In the genomic region with DNA sequence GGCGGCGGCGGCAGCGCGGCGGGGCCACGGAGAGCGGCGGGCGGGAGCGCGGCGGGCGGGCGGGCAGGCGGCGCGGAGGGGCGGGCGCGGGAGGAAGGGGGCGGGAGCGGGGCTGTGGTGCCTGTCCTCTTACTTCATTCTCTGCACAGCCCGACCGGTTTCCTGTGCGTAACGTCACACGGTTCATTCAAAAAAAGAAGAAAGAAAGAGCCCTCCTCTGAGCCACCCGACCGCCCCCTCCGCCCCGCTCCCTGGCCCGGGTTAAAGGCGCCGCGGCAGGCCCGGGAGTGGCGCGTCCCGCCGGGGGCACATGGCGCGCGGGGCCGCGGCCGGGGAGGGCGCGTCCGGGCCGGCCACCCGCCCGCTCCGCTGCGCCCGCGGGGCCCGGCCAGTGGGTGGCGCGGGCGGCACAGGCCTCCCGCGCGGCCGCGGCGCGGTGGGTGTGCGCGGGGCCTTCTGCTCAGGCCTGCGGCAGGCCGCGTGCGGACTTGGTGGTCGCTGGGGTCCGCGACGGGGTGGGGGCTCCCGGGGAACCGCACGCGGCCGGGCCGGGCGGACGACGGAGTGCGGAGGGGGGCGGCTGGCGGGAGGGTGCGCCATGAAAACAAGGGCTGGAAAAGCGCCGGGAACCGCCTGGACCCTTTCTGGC, we compare ENCODE assay signal across 8 cellular contexts. TPM values are rescaled to one million over a fixed set of nuclear protein-coding genes. Genes with fewer than 3 reads are reported as not detected.
DNase-seq lines count a peak whose midpoint lies in the region; ATAC-seq and TF ChIP-seq lines count a peak whose summit lies in the region.

No MANE protein-coding gene starts in this region.

- H3K27me3 ChIP-seq in GM23338 (ENCODE audit: insufficient read depth) (peaks cover 46% of the 10 kb centered on the region), SJCRH30 (no peaks in the 10 kb centered on the region), gastroesophageal sphincter (no peaks in the 10 kb centered on the region)

- H2AFZ ChIP-seq in GM23338, result peak overlapping the region; percentile 90; the same call in 1 of the 2 replicates

- no peaks in the 10 kb centered on the region for H4K20me1 ChIP-seq in GM23338 (replicated peaks; ENCODE audit: insufficient read depth)

- no CpG with 5 or more reads among the region's 94 CpGs for WGBS in gastroesophageal sphincter (ENCODE audit: low coverage in 1 of 2), 2 donors

- peak; percentile 12; the same call in 2 of the 3 replicates for ATAC-seq in GM23338
- peak; percentile 90 for ATAC-seq in gastroesophageal sphincter

- peak overlapping the region; percentile 92 for H3K4me2 ChIP-seq in GM23338

- peak; percentile 79 for DNase-seq in EL
- peak; percentile 87 for DNase-seq in GM23338 (ENCODE audit: low spot score)
- peak; percentile 78 for DNase-seq in LHCN-M2 (ENCODE audit: low read depth)
- peak; percentile 62 to 70 for DNase-seq in SJCRH30
- peak; percentile 64 to 79 (median 75) for DNase-seq in activated naive CD4-positive, alpha-beta T cell (lab: John Stamatoyannopoulos, UW)
- DNase-seq in occipital lobe (lab: John Stamatoyannopoulos, UW), result peak; percentile 73

- no peaks in the 10 kb centered on the region; the same call in 2 of the 3 replicates for H3K9me3 Mint-ChIP-seq in GM23338

- H3K9me3 ChIP-seq in SJCRH30 (replicated peaks) (no peaks in the 10 kb centered on the region), gastroesophageal sphincter (no peaks in the 10 kb centered on the region)

- no peak for TF ChIP-seq POLR2A in gastroesophageal sphincter (IDR thresholded peaks at IDR 0.05)

- H3K27me3 Mint-ChIP-seq in GM23338 (ENCODE audit: insufficient read depth, low read depth, poor library complexity), result peaks cover 31% of the 10 kb centered on the region

- no peak for TF ChIP-seq EP300 in gastroesophageal sphincter (IDR thresholded peaks at IDR 0.05)

- H3K9me2 ChIP-seq in GM23338 (ENCODE audit: insufficient read depth), result no peaks in the 10 kb centered on the region

- H3K4me3 Mint-ChIP-seq in GM23338, result peak overlapping the region; percentile 92

- TF ChIP-seq CTCF in GM23338 (conservative IDR thresholded peaks at IDR 0.05; ENCODE audit: low read depth in 2 of 2) (no peak), gastroesophageal sphincter (IDR thresholded peaks at IDR 0.05) (peak in 2 of 4 experiments; percentile 21 to 25)

- peaks cover 25% of the 10 kb centered on the region for H3K4me1 Mint-ChIP-seq in GM23338

- H3K36me3 ChIP-seq in GM23338 (ENCODE audit: insufficient read depth), result no peaks in the 10 kb centered on the region
- H3K36me3 ChIP-seq in SJCRH30, result no peaks in the 10 kb centered on the region
- H3K36me3 ChIP-seq in gastroesophageal sphincter, result no peaks in the 10 kb centered on the region

- H3K4me3 ChIP-seq in GM23338 (peak overlapping the region; percentile 93), SJCRH30 (peak overlapping the region; percentile 72), gastroesophageal sphincter (peak overlapping the region; percentile 57 to 92)

- H3K27ac ChIP-seq in GM23338 (ENCODE audit: low read depth) (no peak overlapping the region), SJCRH30 (no peak overlapping the region), gastroesophageal sphincter (peak overlapping the region; percentile 11 to 93 (median 91)), temporal lobe (ENCODE audit: low read depth, low read length) (peak overlapping the region; percentile 56)

- no peaks in the 10 kb centered on the region; the same call in 2 of the 3 replicates for H3K36me3 Mint-ChIP-seq in GM23338 (ENCODE audit: low read depth)

- H3K79me2 ChIP-seq in GM23338 (replicated peaks; ENCODE audit: insufficient read depth), result no peaks in the 10 kb centered on the region

- peak overlapping the region; percentile 87 for H3K27ac Mint-ChIP-seq in GM23338

- H3F3A ChIP-seq in GM23338 (replicated peaks; ENCODE audit: low read depth), result peaks cover 7% of the 10 kb centered on the region; the same call in 1 of the 2 replicates

- H3K4me1 ChIP-seq in GM23338 (ENCODE audit: insufficient read depth) (peaks cover 27% of the 10 kb centered on the region), SJCRH30 (no peaks in the 10 kb centered on the region), gastroesophageal sphincter (peaks cover 0 to 47% (median 4%) of the 10 kb centered on the region in 3 donors)

TF ChIP-seq in GM23338, 12 proteins besides CTCF, POLR2A, EP300 and RAD21:
- TF ChIP-seq CREB1 (CRISPR knock-in tag; IDR thresholded peaks at IDR 0.05; ENCODE audit: low read depth) (no peak), NANOG (IDR thresholded peaks at IDR 0.05; ENCODE audit: borderline replicate concordance) (no peak), ZNF114 (CRISPR knock-in tag; IDR thresholded peaks at IDR 0.05) (no peak), POLR2AphosphoS5 (IDR thresholded peaks at IDR 0.05; ENCODE audit: low read depth) (peak; percentile 32; the same call in 1 of the 2 replicates), ZNF331 (CRISPR knock-in tag; IDR thresholded peaks at IDR 0.05; ENCODE audit: low read depth) (no peak), STAT1 (IDR thresholded peaks at IDR 0.05; ENCODE audit: unreplicated experiment) (no peak)
- TF ChIP-seq, protein P1, sequence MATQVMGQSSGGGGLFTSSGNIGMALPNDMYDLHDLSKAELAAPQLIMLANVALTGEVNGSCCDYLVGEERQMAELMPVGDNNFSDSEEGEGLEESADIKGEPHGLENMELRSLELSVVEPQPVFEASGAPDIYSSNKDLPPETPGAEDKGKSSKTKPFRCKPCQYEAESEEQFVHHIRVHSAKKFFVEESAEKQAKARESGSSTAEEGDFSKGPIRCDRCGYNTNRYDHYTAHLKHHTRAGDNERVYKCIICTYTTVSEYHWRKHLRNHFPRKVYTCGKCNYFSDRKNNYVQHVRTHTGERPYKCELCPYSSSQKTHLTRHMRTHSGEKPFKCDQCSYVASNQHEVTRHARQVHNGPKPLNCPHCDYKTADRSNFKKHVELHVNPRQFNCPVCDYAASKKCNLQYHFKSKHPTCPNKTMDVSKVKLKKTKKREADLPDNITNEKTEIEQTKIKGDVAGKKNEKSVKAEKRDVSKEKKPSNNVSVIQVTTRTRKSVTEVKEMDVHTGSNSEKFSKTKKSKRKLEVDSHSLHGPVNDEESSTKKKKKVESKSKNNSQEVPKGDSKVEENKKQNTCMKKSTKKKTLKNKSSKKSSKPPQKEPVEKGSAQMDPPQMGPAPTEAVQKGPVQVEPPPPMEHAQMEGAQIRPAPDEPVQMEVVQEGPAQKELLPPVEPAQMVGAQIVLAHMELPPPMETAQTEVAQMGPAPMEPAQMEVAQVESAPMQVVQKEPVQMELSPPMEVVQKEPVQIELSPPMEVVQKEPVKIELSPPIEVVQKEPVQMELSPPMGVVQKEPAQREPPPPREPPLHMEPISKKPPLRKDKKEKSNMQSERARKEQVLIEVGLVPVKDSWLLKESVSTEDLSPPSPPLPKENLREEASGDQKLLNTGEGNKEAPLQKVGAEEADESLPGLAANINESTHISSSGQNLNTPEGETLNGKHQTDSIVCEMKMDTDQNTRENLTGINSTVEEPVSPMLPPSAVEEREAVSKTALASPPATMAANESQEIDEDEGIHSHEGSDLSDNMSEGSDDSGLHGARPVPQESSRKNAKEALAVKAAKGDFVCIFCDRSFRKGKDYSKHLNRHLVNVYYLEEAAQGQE (IDR thresholded peaks at IDR 0.05; ENCODE audit: unreplicated experiment), result no peak
TF ChIP-seq in GM23338: peak in this region for 1.

RNA-seq across cellular contexts. Expression of gene BCL2, which starts 0.6 kb away (rescaled TPM):
- 4.0 and 7.3 TPM in 2 replicates for total RNA-seq in GM23338 (2014; rRNA removed; shearing (Covaris generic))
- 1.1 and 1.2 TPM in 2 replicates for polyA plus RNA-seq in GM23338 (2016; fragmentation: Nextera tagmentation; extraction: Ambion mirVana)
- total RNA-seq in LHCN-M2 (2014; rRNA removed), result 2.2 and 2.5 TPM in 2 replicates
- polyA plus RNA-seq in LHCN-M2 (2012), result 0.41 TPM
- total RNA-seq in SJCRH30 (2014; rRNA removed; shearing (Covaris generic)), result 6.0 and 6.8 TPM in 2 replicates
- total RNA-seq in gastroesophageal sphincter, result 10 to 100 TPM; 31.2 to 41.7 (median 32.7) TPM
- total RNA-seq in occipital lobe, result 30.6 TPM
- total RNA-seq in temporal lobe, result 17.7 TPM

RNA-seq across cellular contexts. Expression of gene KDSR, which starts 46.8 kb away (rescaled TPM):
- 31.0 and 36.3 TPM in 2 replicates for total RNA-seq in GM23338 (2014; rRNA removed; shearing (Covaris generic))
- 20.3 and 23.7 TPM in 2 replicates for polyA plus RNA-seq in GM23338 (2016; fragmentation: Nextera tagmentation; extraction: Ambion mirVana)
- 33.2 and 37.6 TPM in 2 replicates for total RNA-seq in LHCN-M2 (2014; rRNA removed)
- polyA plus RNA-seq in LHCN-M2 (2012), result 21.1 TPM
- total RNA-seq in SJCRH30 (2014; rRNA removed; shearing (Covaris generic)), result 13.8 and 15.3 TPM in 2 replicates
- total RNA-seq in gastroesophageal sphincter, result 10 to 100 TPM; 36.9 to 67.3 (median 51.2) TPM
- 12.2 TPM for total RNA-seq in occipital lobe
- 13.3 TPM for total RNA-seq in temporal lobe

Comparison
In these comparisons a context has a peak if more than half of its experiments do, and no peak if none do; other contexts are left out.
1. H3K27ac ChIP-seq: peak in gastroesophageal sphincter (4 of 4) and temporal lobe (single experiment); none in GM23338 (single experiment) and SJCRH30 (single experiment).
2. Peak in every context shown above with its lines, with median percentiles within 50 percentile points of each other: DNase-seq and H3K4me3 ChIP-seq.